In the genomic region with DNA sequence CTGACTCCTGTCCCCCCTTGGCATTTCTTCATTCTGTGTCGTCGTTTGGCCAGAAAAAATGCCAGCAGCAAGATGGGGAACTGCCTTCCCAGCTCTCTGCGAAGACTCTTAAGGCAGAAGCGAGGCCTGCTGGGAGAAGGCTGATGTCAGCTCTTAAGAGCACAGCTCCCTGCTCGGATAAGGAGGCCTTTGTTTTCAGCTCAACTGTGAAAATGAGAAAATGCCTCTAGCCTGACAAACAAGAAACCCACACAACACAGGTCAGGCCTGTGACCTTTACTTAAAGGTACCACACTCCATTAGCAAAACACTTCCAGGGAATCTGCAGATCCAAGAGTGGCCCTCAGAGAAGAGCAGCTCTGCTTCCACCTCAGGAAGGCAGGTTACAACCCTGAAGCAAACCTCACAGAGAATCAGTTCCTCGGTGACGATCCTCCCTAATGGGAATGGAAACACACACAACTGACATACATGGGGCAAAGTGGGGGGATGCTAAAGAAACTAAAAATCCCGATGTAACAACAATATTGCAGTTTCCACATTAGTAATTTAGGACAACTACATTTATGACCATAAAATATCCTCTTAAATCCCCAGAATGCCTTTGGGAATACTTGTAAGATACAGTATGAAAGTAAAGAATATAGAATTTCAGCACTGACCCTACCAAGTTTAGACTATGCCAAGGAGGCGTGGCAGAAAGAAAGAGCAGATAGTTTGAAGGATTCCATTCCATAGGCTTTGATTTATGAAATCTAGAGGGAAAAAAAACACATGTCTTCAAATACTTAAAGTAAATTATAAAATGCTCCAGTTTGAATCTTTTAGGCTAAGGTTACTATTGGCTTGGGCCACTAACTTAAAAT, we compare ENCODE assay signal across 9 cellular contexts. TPM values are rescaled to one million over a fixed set of nuclear protein-coding genes. Genes with fewer than 3 reads are reported as not detected.
A peak's percentile ranks its signal among the peaks of the same experiment; 100 is the strongest.
DNase-seq lines count a peak whose midpoint lies in the region; ATAC-seq and TF ChIP-seq lines count a peak whose summit lies in the region.
"Had no signal": no experiment of that assay in that cellular context is flagged by ENCODE, and none has a peak within 500 bp of the region (broad histone marks: within the 10 kb centered on the region; RNA-seq: fewer than 3 reads in every experiment).

No MANE protein-coding gene starts in this region.

- intact Hi-C loops in left lung (cut with DNase I): no loop called here

- peaks cover 37 to 47% of the 10 kb centered on the region in 2 donors for H3K4me1 ChIP-seq in left lung

- DNase-seq in NCI-H82 (lab: John Stamatoyannopoulos, UW) (peak; percentile 41), NCI-H82 treated with DMSO at 0.1 percent for 48 hours (lab: John Stamatoyannopoulos, UW; ENCODE audit: unreplicated experiment) (no peak), chondrocyte (ENCODE audit: low spot score) (no peak), left lung (peak in 1 of 2 donors; percentile 60), amniotic stem cell (lab: John Stamatoyannopoulos, UW) (no peak)
- DNase-seq in stimulated activated CD4-positive, alpha-beta T cell treated with anti-CD3 and anti-CD28 coated beads, Interleukin-1b, Interleukin-23, amount 100 ng/mL, for 48 hours: no peak
- DNase-seq: activated B cell treated with CpG ODN at 0.5 μM for 24 hours had no signal

- no peak overlapping the region for H3K4me3 ChIP-seq in left lung

- H3K9me3 ChIP-seq in left lung: no peaks in the 10 kb centered on the region

- H3K36me3 Mint-ChIP-seq in chondrocyte (ENCODE audit: low read depth): peaks cover 27% of the 10 kb centered on the region

- no peaks in the 10 kb centered on the region for H3K9me3 Mint-ChIP-seq in chondrocyte (ENCODE audit: low read depth)
- H3K9me3 Mint-ChIP-seq: activated B cell treated with CpG ODN at 0.5 μM for 24 hours had no signal

- H3K27me3 ChIP-seq in left lung: no peaks in the 10 kb centered on the region

- H3K36me3 ChIP-seq in left lung: no peaks in the 10 kb centered on the region

- H3K27me3 Mint-ChIP-seq in chondrocyte (ENCODE audit: low read depth): no peaks in the 10 kb centered on the region
- H3K27me3 Mint-ChIP-seq: activated B cell treated with CpG ODN at 0.5 μM for 24 hours had no signal

- TF ChIP-seq CTCF in chondrocyte (IDR thresholded peaks at IDR 0.05): no peak
- no peak for TF ChIP-seq CTCF in left lung (IDR thresholded peaks at IDR 0.05)

- peak overlapping the region; percentile 89 for H3K27ac Mint-ChIP-seq in chondrocyte (ENCODE audit: unreplicated experiment)
- H3K27ac Mint-ChIP-seq: activated B cell treated with CpG ODN at 0.5 μM for 24 hours had no signal

- peak; percentile 83 for ATAC-seq in left lung
- ATAC-seq in HG03196 (IDR thresholded peaks at IDR 0.05; ENCODE audit: unreplicated experiment): no peak

- peak overlapping the region; percentile 29 for H3K4me3 Mint-ChIP-seq in chondrocyte (ENCODE audit: unreplicated experiment)
- H3K4me3 Mint-ChIP-seq: activated B cell treated with CpG ODN at 0.5 μM for 24 hours had no signal

- H3K4me1 Mint-ChIP-seq in chondrocyte (ENCODE audit: low read depth): peaks cover 86% of the 10 kb centered on the region

- peak overlapping the region; percentile 55 to 79 for H3K27ac ChIP-seq in left lung
- H3K27ac ChIP-seq in temporal lobe (ENCODE audit: low read depth, low read length): peak overlapping the region; percentile 90

RNA-seq across cellular contexts. Expression of gene VGLL4, which starts 52.1 kb away (rescaled TPM):
- total RNA-seq in chondrocyte (102 to 141 TPM (median 141 TPM) in 3 replicates), left lung (10 to 100 TPM; 40.2 to 54.5 TPM), temporal lobe (69.3 TPM)
